ENCODE assay signal across 8 cellular contexts in the genomic region with DNA sequence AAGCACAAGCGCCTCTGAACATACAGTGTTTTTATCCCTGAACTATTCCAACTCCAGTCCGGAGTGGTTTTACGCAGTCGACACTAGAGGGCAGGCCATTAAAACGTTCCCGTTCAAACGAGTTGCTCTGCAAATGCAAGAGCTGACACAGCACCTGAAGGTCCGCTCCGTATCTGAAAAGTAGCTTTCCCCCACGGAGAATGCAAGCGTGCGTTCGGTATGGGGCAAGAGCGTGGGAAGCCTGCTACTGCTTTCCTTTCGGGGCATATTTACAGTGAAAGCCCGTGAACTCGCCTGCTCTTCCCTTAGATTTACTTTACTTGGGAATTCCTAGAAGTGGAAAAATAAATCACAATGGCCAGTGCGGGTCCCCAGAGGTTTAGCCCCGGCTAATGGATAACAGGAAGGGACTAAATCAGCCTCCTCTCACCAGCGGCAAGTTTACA.
DNase-seq lines count a peak whose midpoint lies in the region; ATAC-seq and TF ChIP-seq lines count a peak whose summit lies in the region.

No MANE protein-coding gene starts in this region.

- H3K4me3 ChIP-seq in kidney epithelial cell (ENCODE audit: low read depth, low read length): peak overlapping the region; percentile 27

- DNase-seq in ACHN (peak; percentile 87), NCI-H2171 treated with DMSO at 0.1 percent for 48 hours (lab: John Stamatoyannopoulos, UW) (peak; percentile 77), cerebellar cortex (ENCODE audit: low spot score) (peak; percentile 93), kidney epithelial cell (ENCODE audit: low read depth) (peak; percentile 69)
- DNase-seq in activated CD4-positive, CD25-positive, alpha-beta regulatory T cell (lab: John Stamatoyannopoulos, UW): peak; percentile 8 to 40 (median 29)
- DNase-seq in stimulated activated CD4-positive, alpha-beta T cell treated with anti-CD3 and anti-CD28 coated beads, Interleukin-15, amount 100 ng/mL, for 48 hours (ENCODE audit: low read depth in 2 of 2): peak; percentile 66 to 67

- ATAC-seq in GM18511 (IDR thresholded peaks at IDR 0.05; ENCODE audit: unreplicated experiment) (peak; percentile 98), HG03060 (IDR thresholded peaks at IDR 0.05; ENCODE audit: low read depth, unreplicated experiment) (peak; percentile 84)

- H3K27me3 ChIP-seq in kidney epithelial cell (ENCODE audit: control insufficient read depth, insufficient read depth, low read length): no peaks in the 10 kb centered on the region

- peak; percentile 77 for TF ChIP-seq CTCF in kidney epithelial cell (IDR thresholded peaks at IDR 0.05; ENCODE audit: insufficient read depth, low read length, poor library complexity, severe bottlenecking)

- in situ Hi-C loops in ACHN (cut with HindIII; ENCODE audit: low pct_ligation_motif_present, low pct_unique_long_range_greater_than_20kb, low sequenced_read_pairs): no loop called here

- no peaks in the 10 kb centered on the region for H3K36me3 ChIP-seq in kidney epithelial cell (ENCODE audit: control insufficient read depth, insufficient read depth, low read length)

Comparison
In these comparisons a context has a peak if more than half of its experiments do, and no peak if none do; other contexts are left out.
1. Peak in every context shown above with its lines: DNase-seq, ATAC-seq and H3K4me3 ChIP-seq.
2. DNase-seq: peak in every context shown above with its lines; median percentile 93 in cerebellar cortex; 87 in ACHN; 77 in NCI-H2171 treated with DMSO at 0.1 percent for 48 hours; 69 in kidney epithelial cell; 66 in stimulated activated CD4-positive, alpha-beta T cell treated with anti-CD3 and anti-CD28 coated beads, Interleukin-15, amount 100 ng/mL, for 48 hours; 29 in activated CD4-positive, CD25-positive, alpha-beta regulatory T cell.